8 cellular contexts compared by ENCODE assay signal in genomic region chr2:232689152-232689910, GRCh38. TPM values are rescaled to one million over a fixed set of nuclear protein-coding genes. Genes with fewer than 3 reads are reported as not detected.
DNase-seq lines count a peak whose midpoint lies in the region; ATAC-seq lines count a peak whose summit lies in the region.

No MANE protein-coding gene starts in this region.

- no peak overlapping the region for H4K91ac ChIP-seq in mesenchymal stem cell (ENCODE audit: low read length)

- no peak overlapping the region for H2BK15ac ChIP-seq in mesenchymal stem cell (ENCODE audit: low read depth, poor library complexity, severe bottlenecking)

- no peak overlapping the region for H3K9ac ChIP-seq in mesenchymal stem cell (ENCODE audit: low read length)

- no peak overlapping the region for H4K8ac ChIP-seq in mesenchymal stem cell (ENCODE audit: low read length)

- no peak for ATAC-seq in GM18858 (IDR thresholded peaks at IDR 0.05; ENCODE audit: unreplicated experiment)
- ATAC-seq in HG03469 (IDR thresholded peaks at IDR 0.05; ENCODE audit: unreplicated experiment): no peak
- no peak for ATAC-seq in GM19463 (IDR thresholded peaks at IDR 0.05; ENCODE audit: unreplicated experiment)

- peaks cover 2% of the 10 kb centered on the region for H3K4me1 ChIP-seq in mesenchymal stem cell (ENCODE audit: control insufficient read depth, insufficient read depth, low read depth, low read length)

- no peak overlapping the region for H3K27ac ChIP-seq in mesenchymal stem cell (ENCODE audit: low read length, poor library complexity, severe bottlenecking)

- no peaks in the 10 kb centered on the region for H3K9me3 ChIP-seq in mesenchymal stem cell (ENCODE audit: control insufficient read depth, low read length)

- no peak overlapping the region for H3K4me2 ChIP-seq in mesenchymal stem cell (ENCODE audit: low read length, poor library complexity, severe bottlenecking)

- 68% methylated on average over 3 of the region's 3 CpGs for WGBS in mesenchymal stem cell

- H2BK12ac ChIP-seq in mesenchymal stem cell (ENCODE audit: low read length in 2 of 2): no peak overlapping the region

- no peak overlapping the region for H2AFZ ChIP-seq in mesenchymal stem cell (ENCODE audit: low read depth, low read length)

- no peak overlapping the region for H2AK5ac ChIP-seq in mesenchymal stem cell (ENCODE audit: low read length, severe bottlenecking)

- DNase-seq in Ammon's horn (ENCODE audit: low spot score): peak; percentile 77
- peak; percentile 47 for DNase-seq in NCI-H1105 (lab: John Stamatoyannopoulos, UW)
- DNase-seq in brain pericyte (ENCODE audit: low read depth, low spot score): peak; percentile 38
- DNase-seq in mesenchymal stem cell: peak; percentile 39
- DNase-seq in germinal center (ENCODE audit: low spot score): no peak

- peak overlapping the region in 1 of 2 experiments; percentile 27 for H3K4me3 ChIP-seq in mesenchymal stem cell (ENCODE audit: insufficient read depth in 1 of 2, low read depth in 1 of 2, low read length in 2 of 2)

- H3K4ac ChIP-seq in mesenchymal stem cell (ENCODE audit: low read depth in 1 of 2, low read length in 2 of 2): no peak overlapping the region

- peak overlapping the region in 1 of 2 experiments; percentile 19 for H3K18ac ChIP-seq in mesenchymal stem cell (ENCODE audit: low read depth in 1 of 2, low read length in 2 of 2)

- no peak overlapping the region for H3K23ac ChIP-seq in mesenchymal stem cell (ENCODE audit: low read length in 2 of 2)

- H3K36me3 ChIP-seq in mesenchymal stem cell (ENCODE audit: control insufficient read depth in 1 of 2, insufficient read depth in 2 of 2, low read depth in 1 of 2, low read length in 2 of 2): no peaks in the 10 kb centered on the region

- peaks cover 7 to 8% of the 10 kb centered on the region in 2 experiments for H3K27me3 ChIP-seq in mesenchymal stem cell (ENCODE audit: control insufficient read depth in 1 of 2, insufficient read depth in 1 of 2, low read length in 2 of 2)

- peak overlapping the region in 1 of 2 experiments; percentile 48 for H3K14ac ChIP-seq in mesenchymal stem cell (ENCODE audit: low read length in 2 of 2)

- H2BK120ac ChIP-seq in mesenchymal stem cell (ENCODE audit: low read depth, low read length): no peak overlapping the region

- no peaks in the 10 kb centered on the region for H3K79me1 ChIP-seq in mesenchymal stem cell (replicated peaks; ENCODE audit: low read length, poor library complexity, severe bottlenecking)

- H2BK5ac ChIP-seq in mesenchymal stem cell (ENCODE audit: low read depth, low read length, poor library complexity, severe bottlenecking): no peak overlapping the region

RNA-seq across cellular contexts. Expression of gene GIGYF2, which starts 7.8 kb away (rescaled TPM):
- 31.8 TPM for polyA plus RNA-seq in mesenchymal stem cell (2013, experiment 1 of 2)
- 29.3 TPM for polyA plus RNA-seq in mesenchymal stem cell (2013, experiment 2 of 2)

RNA-seq across cellular contexts. Expression of gene EFHD1, which starts 55.9 kb away (rescaled TPM):
- polyA plus RNA-seq in mesenchymal stem cell (2013, experiment 1 of 2): 0.76 TPM
- 0.59 TPM for polyA plus RNA-seq in mesenchymal stem cell (2013, experiment 2 of 2)
